Comparison of ENCODE assay signal across 1 cellular context in the genomic region with DNA sequence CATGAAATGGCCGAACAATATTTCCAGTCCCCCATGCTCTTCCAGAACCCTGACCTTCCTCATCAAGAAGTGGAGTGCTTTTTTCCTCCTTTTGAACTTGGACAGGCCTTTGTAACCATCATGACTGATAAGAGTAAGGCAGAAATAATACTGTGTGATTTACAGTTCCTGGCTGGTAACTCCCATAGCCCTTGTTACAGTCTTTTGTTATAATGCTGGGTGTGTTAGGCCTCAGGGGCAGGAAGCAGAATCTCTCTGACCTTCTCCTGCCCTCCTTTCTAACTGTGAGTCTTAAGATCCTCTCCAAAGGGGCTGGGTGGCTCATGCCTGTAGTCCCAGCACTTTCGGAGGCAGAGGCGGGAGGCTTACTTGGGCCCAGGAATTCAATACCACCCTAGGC.
TF ChIP-seq lines count a peak whose summit lies in the region.

No MANE protein-coding gene starts in this region.

TF ChIP-seq in IMR-90, 13 proteins besides CTCF, POLR2A, EP300 and RAD21:
- TF ChIP-seq RCOR1 (IDR thresholded peaks at IDR 0.05; ENCODE audit: insufficient replicate concordance, low read length) (no peak), SMC3 (IDR thresholded peaks at IDR 0.05; ENCODE audit: low read depth, low read length) (no peak), MXI1 (IDR thresholded peaks at IDR 0.05; ENCODE audit: borderline replicate concordance, low read depth, low read length) (no peak)
